13 cellular contexts compared by ENCODE assay signal in genomic region chr6:143759666-143760065, GRCh38.
DNase-seq lines count a peak whose midpoint lies in the region; ATAC-seq, FAIRE-seq and TF ChIP-seq lines count a peak whose summit lies in the region.
"Had no signal": no experiment of that assay in that cellular context is flagged by ENCODE, and none has a peak within 500 bp of the region (broad histone marks: within the 10 kb centered on the region; RNA-seq: fewer than 3 reads in every experiment).

No MANE protein-coding gene starts in this region.

- DNase-seq in AML-193 (lab: John Stamatoyannopoulos, UW) (peak; percentile 69 to 79), KBM-7 (peak; percentile 9), T1000 (lab: John Stamatoyannopoulos, UW) (no peak), GM12892 (ENCODE audit: insufficient read length) (no peak)
- DNase-seq in naive thymus-derived CD8-positive, alpha-beta T cell: no peak
- no peak for DNase-seq in stimulated activated CD4-positive, alpha-beta T cell treated with anti-CD3 and anti-CD28 coated beads, Interleukin-4, amount 100 ng/mL, for 1 hour
- DNase-seq: cortex of kidney, left colon, NCI-H2107, OCI-M1, uterus had no signal

- POLR2A ChIA-PET in naive thymus-derived CD8-positive, alpha-beta T cell (lab: Charles Lee): no interaction called here

- no peaks in the 10 kb centered on the region for H3K27me3 Mint-ChIP-seq in brain
- no peaks in the 10 kb centered on the region for H3K27me3 Mint-ChIP-seq in naive thymus-derived CD8-positive, alpha-beta T cell

- no peak for ATAC-seq in naive thymus-derived CD8-positive, alpha-beta T cell
- ATAC-seq in HG03039 (IDR thresholded peaks at IDR 0.05; ENCODE audit: unreplicated experiment): no peak
- ATAC-seq: left colon had no signal

- H3K4me1 Mint-ChIP-seq in brain: peaks cover 9% of the 10 kb centered on the region
- H3K4me1 Mint-ChIP-seq in naive thymus-derived CD8-positive, alpha-beta T cell: peaks cover 10 to 15% (median 13%) of the 10 kb centered on the region in 4 donors

- no peak for FAIRE-seq in GM12892 (lab: Jason Lieb, UNC)

- no peak for TF ChIP-seq CTCF in brain (conservative IDR thresholded peaks at IDR 0.05)

- H3K36me3 Mint-ChIP-seq in brain: peaks cover 7% of the 10 kb centered on the region
- peaks cover 0 to 4% (median 2%) of the 10 kb centered on the region in 3 donors for H3K36me3 Mint-ChIP-seq in naive thymus-derived CD8-positive, alpha-beta T cell

- no peak overlapping the region for H3K4me3 Mint-ChIP-seq in brain
- peak overlapping the region in 3 of 10 donors; percentile 10 to 67 (median 19) for H3K4me3 Mint-ChIP-seq in naive thymus-derived CD8-positive, alpha-beta T cell

- in situ Hi-C loops in KBM-7 (cut with MboI; ENCODE audit: low pct_unique_long_range_greater_than_20kb, low sequenced_read_pairs): no loop called here

- H3K27ac Mint-ChIP-seq in brain: peak overlapping the region in 3 of 5 experiments; percentile 12 to 80 (median 37)
- H3K27ac Mint-ChIP-seq in naive thymus-derived CD8-positive, alpha-beta T cell: peak overlapping the region in 7 of 10 donors; percentile 16 to 91 (median 31)

- no peaks in the 10 kb centered on the region for H3K9me3 Mint-ChIP-seq in brain
- no peaks in the 10 kb centered on the region for H3K9me3 Mint-ChIP-seq in naive thymus-derived CD8-positive, alpha-beta T cell

- no peak for TF ChIP-seq POLR2A in GM12892 (IDR thresholded peaks at IDR 0.05; ENCODE audit: low read depth, low read length)

Comparison
In these comparisons a context has a peak if more than half of its experiments do, and no peak if none do; other contexts are left out.
1. DNase-seq: peak in AML-193 (2 of 2) and KBM-7 (single experiment); none in naive thymus-derived CD8-positive, alpha-beta T cell (0 of 10), T1000 (single experiment), stimulated activated CD4-positive, alpha-beta T cell treated with anti-CD3 and anti-CD28 coated beads, Interleukin-4, amount 100 ng/mL, for 1 hour (single experiment) and GM12892 (single experiment).